8 cellular contexts compared by ENCODE assay signal in genomic region chr2:27212626-27213471, GRCh38. TPM values are rescaled to one million over a fixed set of nuclear protein-coding genes. Genes with fewer than 3 reads are reported as not detected.
DNase-seq lines count a peak whose midpoint lies in the region; ATAC-seq, FAIRE-seq and TF ChIP-seq lines count a peak whose summit lies in the region.

No MANE protein-coding gene starts in this region.

- TF ChIP-seq POLR2A in H1 (IDR thresholded peaks at IDR 0.05; ENCODE audit: control extremely low read depth in 1 of 2, low read depth in 2 of 2, low read length in 2 of 2), result no peak; a peak in 1 of 3 replicates

- H2BK15ac ChIP-seq in H1 (ENCODE audit: low read length), result no peak overlapping the region

- no peak for TF ChIP-seq EP300 in H1 (IDR thresholded peaks at IDR 0.05; ENCODE audit: borderline replicate concordance in 1 of 2, low read depth in 2 of 2, low read length in 2 of 2)

- peak overlapping the region; percentile 58; the same call in 1 of the 2 replicates for H2AK5ac ChIP-seq in H1 (ENCODE audit: low read depth, low read length)

- H3K23me2 ChIP-seq in H1 (ENCODE audit: low read depth, low read length), result peaks cover 16% of the 10 kb centered on the region

- H4K8ac ChIP-seq in H1 (ENCODE audit: extremely low read depth, insufficient read depth, low read length), result peak overlapping the region; percentile 100

- H3K4me2 ChIP-seq in H1 (ENCODE audit: insufficient read depth in 1 of 2, low read depth in 2 of 2, low read length in 2 of 2), result peak overlapping the region; percentile 69 to 90

- H3K23ac ChIP-seq in H1 (ENCODE audit: insufficient read length), result no peak overlapping the region

- no peak overlapping the region for H3K4ac ChIP-seq in H1 (replicated peaks; ENCODE audit: insufficient read length, low read depth, low read length)

- no peaks in the 10 kb centered on the region for H3K9me3 ChIP-seq in CD4-positive, alpha-beta memory T cell (ENCODE audit: control insufficient read depth in 1 of 2, low read length in 2 of 2)
- no peaks in the 10 kb centered on the region for H3K9me3 ChIP-seq in H1 (ENCODE audit: insufficient read depth in 2 of 2, low read depth in 1 of 2, low read length in 1 of 2)
- no peaks in the 10 kb centered on the region for H3K9me3 ChIP-seq in muscle layer of colon (ENCODE audit: low read length)

- peaks cover 26 to 45% (median 36%) of the 10 kb centered on the region in 4 donors for H3K4me1 Mint-ChIP-seq in CD4-positive, alpha-beta memory T cell

- no peak overlapping the region for H2AFZ ChIP-seq in H1 (ENCODE audit: low read length)

- H2BK120ac ChIP-seq in H1 (replicated peaks; ENCODE audit: low read depth, low read length), result no peak overlapping the region

- H3K27ac Mint-ChIP-seq in CD4-positive, alpha-beta memory T cell, result peak overlapping the region; percentile 97 to 100 (median 100)

- peak overlapping the region; percentile 71 to 94 for H3K4me3 ChIP-seq in CD4-positive, alpha-beta memory T cell (ENCODE audit: low read length in 2 of 2)
- H3K4me3 ChIP-seq in H1 (ENCODE audit: extremely low read depth in 1 of 4, insufficient read depth in 2 of 4, low read depth in 3 of 4, low read length in 4 of 4) (peak overlapping the region; percentile 77 to 97 (median 90)), muscle layer of colon (ENCODE audit: low read depth in 1 of 2, low read length in 2 of 2) (peak overlapping the region; percentile 82 to 97)

- FAIRE-seq in H1 (lab: Jason Lieb, UNC), result no peak

- no peak overlapping the region for H2BK20ac ChIP-seq in H1 (ENCODE audit: low read length)

- H4K91ac ChIP-seq in H1 (replicated peaks; ENCODE audit: insufficient read length, low read length), result peak overlapping the region; percentile 96

- H3K27ac ChIP-seq in CD4-positive, alpha-beta memory T cell (ENCODE audit: low read depth, low read length), result peak overlapping the region; percentile 99
- H3K27ac ChIP-seq in VCaP (peak overlapping the region; percentile 96), H1 (ENCODE audit: low read depth, low read length) (peak overlapping the region; percentile 99), muscle layer of colon (ENCODE audit: low read depth, low read length) (peak overlapping the region; percentile 92)

- peaks cover 23% of the 10 kb centered on the region for H3K4me1 ChIP-seq in CD4-positive, alpha-beta memory T cell (ENCODE audit: insufficient read depth, low read length)
- H3K4me1 ChIP-seq in H1 (replicated peaks in 1 of 4; ENCODE audit: control insufficient read depth in 3 of 4, insufficient read depth in 4 of 4, low read length in 3 of 4) (peaks cover 0 to 6% (median 2%) of the 10 kb centered on the region in 4 experiments), muscle layer of colon (ENCODE audit: insufficient read depth, low read length) (peaks cover 17% of the 10 kb centered on the region)

- peak in 4 of 5 donors; percentile 75 to 87 (median 81) for DNase-seq in CD4-positive, alpha-beta memory T cell
- peak; percentile 3 for DNase-seq in LoVo (ENCODE audit: low spot score)
- DNase-seq in H1 (ENCODE audit: low read depth in 1 of 2, low spot score in 2 of 2), result no peak
- DNase-seq in NCI-H2107 treated with DMSO at 0.1 percent for 48 hours (lab: John Stamatoyannopoulos, UW; ENCODE audit: unreplicated experiment), result no peak

- peak overlapping the region; percentile 89 for H2BK5ac ChIP-seq in H1 (ENCODE audit: low read depth, low read length)

- H3K79me2 ChIP-seq in H1 (ENCODE audit: control insufficient read depth in 1 of 2, insufficient read depth in 2 of 2, low read length in 2 of 2), result peaks cover 1 to 22% of the 10 kb centered on the region in 2 experiments

- H3K56ac ChIP-seq in H1 (replicated peaks; ENCODE audit: insufficient read length, low read depth, low read length), result no peak overlapping the region

- TF ChIP-seq CTCF in VCaP (conservative IDR thresholded peaks at IDR 0.05) (no peak), H1 (IDR thresholded peaks at IDR 0.05; ENCODE audit: control extremely low read depth in 1 of 3, insufficient read depth in 1 of 3, low read depth in 1 of 3, low read length in 3 of 3) (no peak)

- peak overlapping the region; percentile 95 to 100 (median 100) for H3K4me3 Mint-ChIP-seq in CD4-positive, alpha-beta memory T cell

- H3K36me3 ChIP-seq in CD4-positive, alpha-beta memory T cell (ENCODE audit: insufficient read depth, low read length), result peaks cover 10% of the 10 kb centered on the region
- H3K36me3 ChIP-seq in H1 (ENCODE audit: control insufficient read depth in 2 of 4, insufficient read depth in 4 of 4, low read length in 3 of 4) (peaks cover 11 to 44% (median 18%) of the 10 kb centered on the region in 4 experiments; a peak in 6 of 8 replicates), muscle layer of colon (ENCODE audit: insufficient read depth, low read length) (peaks cover 12% of the 10 kb centered on the region)

- H4K5ac ChIP-seq in H1 (ENCODE audit: insufficient read length, low read depth, low read length), result peak overlapping the region; percentile 99

- intact Hi-C loops in CD4-positive, alpha-beta memory T cell (cut with micrococcal nuclease), result loop anchor here (1.0 to 10.0 kb wide), 6 partner anchors 79 to 1848 kb away; partner anchors contain the start of genes EIF2B4, KHK, NRBP1 and PPM1G

- peak; percentile 25 for ATAC-seq in GM19395 (IDR thresholded peaks at IDR 0.05; ENCODE audit: unreplicated experiment)
- ATAC-seq in HG02642 (IDR thresholded peaks at IDR 0.05; ENCODE audit: poor library complexity, unreplicated experiment), result no peak

- H3K27me3 Mint-ChIP-seq in CD4-positive, alpha-beta memory T cell, result no peaks in the 10 kb centered on the region

- peaks cover 3 to 47% of the 10 kb centered on the region in 2 donors for H3K36me3 Mint-ChIP-seq in CD4-positive, alpha-beta memory T cell

- H3K9ac ChIP-seq in H1 (replicated peaks in 1 of 4; ENCODE audit: extremely low read depth in 1 of 4, low read depth in 3 of 4, low read length in 3 of 4), result peak overlapping the region; percentile 92 to 98 (median 96)
- peak overlapping the region; percentile 59 for H3K9ac ChIP-seq in muscle layer of colon (ENCODE audit: low read length)

- CTCF ChIA-PET in CD4-positive, alpha-beta memory T cell (lab: Charles Lee; ENCODE audit: partially characterized antibody), result interaction anchor here (0.9 to 1.1 kb wide), 2 partner anchors 43 to 45 kb away, joined by 3 read pairs; no protein-coding TSS in a partner anchor
- CTCF ChIA-PET in H1 (lab: Charles Lee; ENCODE audit: partially characterized antibody), result interaction anchor here (0.7 to 1.5 kb wide), 8 partner anchors 29 to 126 kb away, joined by 3 to 6 read pairs (median 3); partner anchors contain the start of genes KHK, PREB and TRIM54

- H3K9me3 Mint-ChIP-seq in CD4-positive, alpha-beta memory T cell, result peaks cover 0 to 5% (median 0%) of the 10 kb centered on the region in 8 donors

- no peaks in the 10 kb centered on the region; the same call in 1 of the 2 replicates for H3K79me1 ChIP-seq in H1 (ENCODE audit: low read depth, low read length)

- H3K27me3 ChIP-seq in CD4-positive, alpha-beta memory T cell (ENCODE audit: insufficient read depth, low read length), result no peaks in the 10 kb centered on the region
- H3K27me3 ChIP-seq in H1 (replicated peaks in 1 of 4; ENCODE audit: control insufficient read depth in 3 of 4, extremely low read depth in 1 of 4, insufficient read depth in 3 of 4, low read length in 3 of 4) (no peaks in the 10 kb centered on the region), muscle layer of colon (ENCODE audit: control insufficient read depth in 1 of 2, insufficient read depth in 2 of 2, low read length in 2 of 2) (no peaks in the 10 kb centered on the region)

- peaks cover 0 to 4% of the 10 kb centered on the region in 2 experiments for H4K20me1 ChIP-seq in H1 (replicated peaks in 1 of 2; ENCODE audit: control insufficient read depth in 1 of 2, insufficient read depth in 2 of 2, low read length in 2 of 2)

- H2BK12ac ChIP-seq in H1 (ENCODE audit: low read depth, low read length), result peak overlapping the region; percentile 75; the same call in 1 of the 2 replicates

- peak overlapping the region; percentile 98 for H3K18ac ChIP-seq in H1 (ENCODE audit: extremely low read depth, low read length)

- POLR2A ChIA-PET in CD4-positive, alpha-beta memory T cell (lab: Charles Lee; ENCODE audit: partially characterized antibody), result interaction anchor here (0.5 to 2.7 kb wide), 16 partner anchors 8 to 161 kb away, joined by 3 to 14 read pairs (median 4); partner anchors contain the start of genes ABHD1, AGBL5, KHK and OST4
- POLR2A ChIA-PET in H1 (lab: Charles Lee; ENCODE audit: partially characterized antibody), result interaction anchor here (0.7 to 6.8 kb wide), 30 partner anchors 8 to 189 kb away, joined by 3 to 42 read pairs (median 4); partner anchors contain the start of genes GTF3C2, KHK, PREB and TRIM54

- 19% methylated on average over 34 of the region's 34 CpGs; no CpG with 5 or more reads in 1 of the 2 experiments for WGBS in H1 (ENCODE audit: extremely low coverage in 1 of 2, insufficient coverage in 1 of 2, insufficient read length in 1 of 2, insufficient replicate concordance in 2 of 2, low coverage in 1 of 2, low lambda C conversion rate in 2 of 2, missing lambda C conversion rate in 1 of 2), 2 experiments

- no peak overlapping the region for H3K14ac ChIP-seq in H1 (ENCODE audit: insufficient read length)

- TF ChIP-seq RAD21 in H1 (IDR thresholded peaks at IDR 0.05 in 1 of 2, conservative IDR thresholded peaks at IDR 0.05 in 1 of 2; ENCODE audit: low read depth in 2 of 2, low read length in 2 of 2), result no peak

RNA-seq across cellular contexts. Expression of gene SLC5A6, which starts 0.8 kb away (rescaled TPM):
- 10 to 100 TPM; 21.9 to 25.1 TPM for total RNA-seq in CD4-positive, alpha-beta memory T cell
- 10 to 100 TPM; 18.9 to 21.7 TPM for polyA plus RNA-seq in CD4-positive, alpha-beta memory T cell
- total RNA-seq in H1 (2021; fragmentation: NEBNext Ultra II Directional; extraction: Animal tissue kit (Norgen Biotek cat#: 25700)), result 118 and 123 TPM in 2 replicates
- polyA plus RNA-seq in H1 (2011; rRNA removed), result 183 and 329 TPM in 2 replicates
- 173 TPM for polyA plus RNA-seq in H1 (2011; cell fraction: cytosol; rRNA removed)
- 696 TPM for polyA plus RNA-seq in H1 (2011; cell fraction: nucleus; rRNA removed)
- polyA plus RNA-seq in H1 (2012, experiment 1 of 2), result 96.2 to 130 TPM (median 121 TPM) in 4 replicates
- polyA plus RNA-seq in H1 (2012, experiment 2 of 2), result 111 TPM
- polyA plus RNA-seq in H1 (2013, experiment 1 of 2), result 114 TPM
- 115 TPM for polyA plus RNA-seq in H1 (2013, experiment 2 of 2)
- polyA minus RNA-seq in H1 (2011; rRNA and poly(A)+ RNA removed), result 238 and 245 TPM in 2 replicates
- 75.1 TPM for polyA minus RNA-seq in H1 (2011; cell fraction: cytosol; rRNA and poly(A)+ RNA removed)
- 149 TPM for polyA minus RNA-seq in H1 (2011; cell fraction: nucleus; rRNA and poly(A)+ RNA removed)

RNA-seq across cellular contexts. Expression of gene ATRAID, which starts 1.0 kb away (rescaled TPM):
- 100 to 1,000 TPM; 103 to 109 TPM for total RNA-seq in CD4-positive, alpha-beta memory T cell
- polyA plus RNA-seq in CD4-positive, alpha-beta memory T cell, result 100 to 1,000 TPM; 279 to 443 TPM
- total RNA-seq in H1 (2021; fragmentation: NEBNext Ultra II Directional; extraction: Animal tissue kit (Norgen Biotek cat#: 25700)), result 103 and 109 TPM in 2 replicates
- 242 and 280 TPM in 2 replicates for polyA plus RNA-seq in H1 (2011; rRNA removed)
- polyA plus RNA-seq in H1 (2011; cell fraction: cytosol; rRNA removed), result 239 TPM
- 171 TPM for polyA plus RNA-seq in H1 (2011; cell fraction: nucleus; rRNA removed)
- 122 to 150 TPM (median 141 TPM) in 4 replicates for polyA plus RNA-seq in H1 (2012, experiment 1 of 2)
- polyA plus RNA-seq in H1 (2012, experiment 2 of 2), result 226 TPM
- polyA plus RNA-seq in H1 (2013, experiment 1 of 2), result 210 TPM
- polyA plus RNA-seq in H1 (2013, experiment 2 of 2), result 231 TPM
- polyA minus RNA-seq in H1 (2011; rRNA and poly(A)+ RNA removed), result 88.7 and 110 TPM in 2 replicates
- 60.9 TPM for polyA minus RNA-seq in H1 (2011; cell fraction: cytosol; rRNA and poly(A)+ RNA removed)
- 80.4 TPM for polyA minus RNA-seq in H1 (2011; cell fraction: nucleus; rRNA and poly(A)+ RNA removed)

RNA-seq across cellular contexts. Expression of gene CAD, which starts 4.3 kb away (rescaled TPM):
- 10 to 100 TPM; 47.6 to 49.3 TPM for total RNA-seq in CD4-positive, alpha-beta memory T cell
- 10 to 100 TPM; 11.3 to 24.1 TPM for polyA plus RNA-seq in CD4-positive, alpha-beta memory T cell
- total RNA-seq in H1 (2021; fragmentation: NEBNext Ultra II Directional; extraction: Animal tissue kit (Norgen Biotek cat#: 25700)), result 146 and 147 TPM in 2 replicates
- 130 and 197 TPM in 2 replicates for polyA plus RNA-seq in H1 (2011; rRNA removed)
- polyA plus RNA-seq in H1 (2011; cell fraction: cytosol; rRNA removed), result 85.0 TPM
- polyA plus RNA-seq in H1 (2011; cell fraction: nucleus; rRNA removed), result 539 TPM
- polyA plus RNA-seq in H1 (2012, experiment 1 of 2), result 122 to 193 TPM (median 170 TPM) in 4 replicates
- 94.0 TPM for polyA plus RNA-seq in H1 (2012, experiment 2 of 2)
- polyA plus RNA-seq in H1 (2013, experiment 1 of 2), result 48.5 TPM
- 35.0 TPM for polyA plus RNA-seq in H1 (2013, experiment 2 of 2)
- polyA minus RNA-seq in H1 (2011; rRNA and poly(A)+ RNA removed), result 520 and 532 TPM in 2 replicates
- polyA minus RNA-seq in H1 (2011; cell fraction: cytosol; rRNA and poly(A)+ RNA removed), result 235 TPM
- polyA minus RNA-seq in H1 (2011; cell fraction: nucleus; rRNA and poly(A)+ RNA removed), result 296 TPM

RNA-seq across cellular contexts. Expression of gene SLC30A3, which starts 50.0 kb away (rescaled TPM):
- total RNA-seq in CD4-positive, alpha-beta memory T cell, result not detected
- polyA plus RNA-seq in CD4-positive, alpha-beta memory T cell, result not detected
- 15.2 and 16.1 TPM in 2 replicates for total RNA-seq in H1 (2021; fragmentation: NEBNext Ultra II Directional; extraction: Animal tissue kit (Norgen Biotek cat#: 25700))
- polyA plus RNA-seq in H1 (2011; rRNA removed), result 30.7 and 48.7 TPM in 2 replicates
- polyA plus RNA-seq in H1 (2011; cell fraction: cytosol; rRNA removed), result 26.6 TPM
- 50.1 TPM for polyA plus RNA-seq in H1 (2011; cell fraction: nucleus; rRNA removed)
- polyA plus RNA-seq in H1 (2012, experiment 1 of 2), result 9.2 to 18.3 TPM (median 16.3 TPM) in 4 replicates
- polyA plus RNA-seq in H1 (2012, experiment 2 of 2), result 11.6 TPM
- polyA plus RNA-seq in H1 (2013, experiment 1 of 2), result 11.0 TPM
- 13.3 TPM for polyA plus RNA-seq in H1 (2013, experiment 2 of 2)
- 8.9 and 11.3 TPM in 2 replicates for polyA minus RNA-seq in H1 (2011; rRNA and poly(A)+ RNA removed)
- 13.8 TPM for polyA minus RNA-seq in H1 (2011; cell fraction: cytosol; rRNA and poly(A)+ RNA removed)
- 11.0 TPM for polyA minus RNA-seq in H1 (2011; cell fraction: nucleus; rRNA and poly(A)+ RNA removed)

Comparison
In these comparisons a context has a peak if more than half of its experiments do, and no peak if none do; other contexts are left out.
1. DNase-seq: peak in CD4-positive, alpha-beta memory T cell (4 of 5) and LoVo (single experiment); none in H1 (0 of 2) and NCI-H2107 treated with DMSO at 0.1 percent for 48 hours (single experiment).
2. Peak in every context shown above with its lines, with median percentiles within 50 percentile points of each other: H3K27ac ChIP-seq and H3K4me3 ChIP-seq.